ENCODE assay signal across 23 cellular contexts in genomic region chr6:157611406-157611805, GRCh38.
"Had no signal": no experiment of that assay in that cellular context is flagged by ENCODE, and none has a peak within 500 bp of the region (broad histone marks: within the 10 kb centered on the region; RNA-seq: fewer than 3 reads in every experiment).

No MANE protein-coding gene starts in this region.

- H3K4me1 Mint-ChIP-seq: immature natural killer cell had no signal

- H3K27ac ChIP-seq: colonic mucosa, esophagus squamous epithelium, gastroesophageal sphincter, left ventricle myocardium inferior, lower lobe of right lung, neutrophil, sigmoid colon, skin epidermis, suprapubic skin, thyroid gland had no signal

- H3K4me3 ChIP-seq: colonic mucosa, esophagus squamous epithelium, gastroesophageal sphincter, left ventricle myocardium inferior, lower lobe of right lung, sigmoid colon, skin epidermis, suprapubic skin, thyroid gland had no signal

- H3K36me3 Mint-ChIP-seq: naive B cell had no signal

- H3K4me3 Mint-ChIP-seq: immature natural killer cell, type B pancreatic cell had no signal

- FAIRE-seq: keratinocyte, urothelium cell line had no signal

- ATAC-seq: gastroesophageal sphincter, lower lobe of right lung had no signal

- H3K27me3 ChIP-seq: colonic mucosa, esophagus squamous epithelium, gastroesophageal sphincter, neutrophil, sigmoid colon, suprapubic skin, thyroid gland had no signal

- H3K27ac Mint-ChIP-seq: immature natural killer cell, type B pancreatic cell had no signal

- DNase-seq: colonic mucosa; dermis blood vessel endothelial cell; esophagus squamous epithelium; foreskin fibroblast; glutamatergic neuron; immature natural killer cell; left ventricle myocardium inferior; lower lobe of right lung; mesenchymal stem cell; naive B cell; posterior cingulate gyrus; sigmoid colon; stimulated activated CD4-positive, alpha-beta T cell treated with anti-CD3 and anti-CD28 coated beads, Interleukin-2, amount 100 ng/mL, for 24 hours; stimulated activated CD4-positive, alpha-beta T cell treated with anti-CD3 and anti-CD28 coated beads, Interleukin-4, amount 100 ng/mL, for 4 hours; stimulated activated naive CD4-positive, alpha-beta T cell; thyroid gland had no signal

- H3K4me1 ChIP-seq: gastroesophageal sphincter, lower lobe of right lung, sigmoid colon, suprapubic skin had no signal

- H3K27me3 Mint-ChIP-seq: naive B cell, type B pancreatic cell had no signal

- H3K9me3 Mint-ChIP-seq: immature natural killer cell, type B pancreatic cell had no signal
